16 cellular contexts compared by ENCODE assay signal in genomic region chr10:118965096-118965495, GRCh38.
DNase-seq lines count a peak whose midpoint lies in the region; ATAC-seq, FAIRE-seq and TF ChIP-seq lines count a peak whose summit lies in the region.
"Had no signal": no experiment of that assay in that cellular context is flagged by ENCODE, and none has a peak within 500 bp of the region (broad histone marks: within the 10 kb centered on the region; RNA-seq: fewer than 3 reads in every experiment).

No MANE protein-coding gene starts in this region.

- POLR2A ChIA-PET in A549 (lab: Yijun Ruan, JAX): no interaction called here
- POLR2A ChIA-PET in naive thymus-derived CD4-positive, alpha-beta T cell (lab: Charles Lee): no interaction called here

- no peak overlapping the region for H2AK5ac ChIP-seq in neuronal stem cell (ENCODE audit: low read depth, low read length)

- peak overlapping the region; percentile 40; the same call in 2 of the 3 replicates for H3K4me2 ChIP-seq in A549
- H3K4me2 ChIP-seq in neuronal stem cell (ENCODE audit: insufficient read depth, low read length, poor library complexity, severe bottlenecking): no peak overlapping the region
- H3K4me2 ChIP-seq in Karpas-422 (ENCODE audit: low read depth, low read length, poor library complexity, severe bottlenecking): no peak overlapping the region
- H3K4me2 ChIP-seq: BLaER1 treated with 17β-estradiol and CSF1 and Interleukin-3, amounts not matched to agents 10 nM and 100 nM; GM23338 had no signal

- peaks cover 10% of the 10 kb centered on the region for H3K27me3 Mint-ChIP-seq in glutamatergic neuron (ENCODE audit: unreplicated experiment)
- H3K27me3 Mint-ChIP-seq in naive thymus-derived CD4-positive, alpha-beta T cell: peaks cover 3 to 23% (median 13%) of the 10 kb centered on the region in 5 donors

- no peak overlapping the region for H3K14ac ChIP-seq in neuronal stem cell (ENCODE audit: low read length)

- H3K4me3 ChIP-seq in A549 (no peak overlapping the region), WERI-Rb-1 (ENCODE audit: low read depth, low read length) (no peak overlapping the region), neuronal stem cell (ENCODE audit: low read length in 2 of 2) (no peak overlapping the region), aorta (ENCODE audit: low read length in 2 of 2) (no peak overlapping the region), Karpas-422 (ENCODE audit: low read length) (no peak overlapping the region)
- H3K4me3 ChIP-seq in naive thymus-derived CD4-positive, alpha-beta T cell (ENCODE audit: low read length): no peak overlapping the region
- H3K4me3 ChIP-seq: BLaER1 treated with 17β-estradiol and CSF1 and Interleukin-3, amounts not matched to agents 10 nM and 100 nM; GM12878; GM23338 had no signal

- H4K8ac ChIP-seq in neuronal stem cell (ENCODE audit: low read depth, low read length): no peak overlapping the region

- CTCF ChIA-PET in A549 (lab: Yijun Ruan, JAX): interaction anchor here (0.8 kb wide), 1 partner anchor 9 kb away, joined by 3 read pairs; no protein-coding TSS in a partner anchor
- CTCF ChIA-PET in naive thymus-derived CD4-positive, alpha-beta T cell (lab: Charles Lee): no interaction called here

- no peak overlapping the region for H2BK12ac ChIP-seq in neuronal stem cell (ENCODE audit: low read length)

- no peak for TF ChIP-seq POLR2A in A549 (IDR thresholded peaks at IDR 0.05; ENCODE audit: low read length)

- TF ChIP-seq EP300 in A549 (IDR thresholded peaks at IDR 0.05): no peak

- H3K9me3 Mint-ChIP-seq in glutamatergic neuron (ENCODE audit: unreplicated experiment): peaks cover 4% of the 10 kb centered on the region
- H3K9me3 Mint-ChIP-seq in naive thymus-derived CD4-positive, alpha-beta T cell: peaks cover 0 to 2% (median 0%) of the 10 kb centered on the region in 11 donors
- H3K9me3 Mint-ChIP-seq: CD4-positive, CD25-positive, alpha-beta regulatory T cell; GM23338 had no signal

- peak overlapping the region; percentile 43 for H3K27ac Mint-ChIP-seq in glutamatergic neuron (ENCODE audit: unreplicated experiment)
- no peak overlapping the region for H3K27ac Mint-ChIP-seq in naive thymus-derived CD4-positive, alpha-beta T cell
- H3K27ac Mint-ChIP-seq: CD4-positive, CD25-positive, alpha-beta regulatory T cell; IgD-negative memory B cell had no signal

- H3K9ac ChIP-seq in neuronal stem cell (ENCODE audit: low read depth, low read length, poor library complexity) (no peak overlapping the region), Karpas-422 (ENCODE audit: low read length) (no peak overlapping the region)
- H3K9ac ChIP-seq: BLaER1 treated with 17β-estradiol and CSF1 and Interleukin-3, amounts not matched to agents 10 nM and 100 nM had no signal

- H4K91ac ChIP-seq in neuronal stem cell (ENCODE audit: low read depth, low read length, poor library complexity): no peak overlapping the region

- TF ChIP-seq CTCF in A549 (IDR thresholded peaks at IDR 0.05): no peak
- no peak for TF ChIP-seq CTCF in WERI-Rb-1 (IDR thresholded peaks at IDR 0.05; ENCODE audit: low read depth, low read length)
- no peak for TF ChIP-seq CTCF in glutamatergic neuron (IDR thresholded peaks at IDR 0.05; ENCODE audit: partially characterized antibody, unreplicated experiment)

- no peaks in the 10 kb centered on the region for H3K79me1 ChIP-seq in neuronal stem cell (ENCODE audit: low read depth, low read length)

- intact Hi-C loops in aorta (cut with DNase I): no loop called here
- intact Hi-C loops in naive thymus-derived CD4-positive, alpha-beta T cell (cut with micrococcal nuclease): no loop called here

- peaks cover 31% of the 10 kb centered on the region for H3K4me1 Mint-ChIP-seq in glutamatergic neuron (ENCODE audit: low read depth, unreplicated experiment)
- H3K4me1 Mint-ChIP-seq in naive thymus-derived CD4-positive, alpha-beta T cell: peaks cover 0 to 1% (median 0%) of the 10 kb centered on the region in 7 donors
- H3K4me1 Mint-ChIP-seq: CD4-positive, CD25-positive, alpha-beta regulatory T cell; IgD-negative memory B cell had no signal

- no peak for FAIRE-seq in A549 (lab: Jason Lieb, UNC)
- FAIRE-seq: GM12878, GM18507 had no signal

- H3K9me2 ChIP-seq in Karpas-422 (replicated peaks; ENCODE audit: insufficient read depth, low read length): no peaks in the 10 kb centered on the region

- peak overlapping the region; percentile 45 for H2BK5ac ChIP-seq in neuronal stem cell (ENCODE audit: low read length)

- no peak overlapping the region for H2BK15ac ChIP-seq in neuronal stem cell (ENCODE audit: low read length)

- H2AFZ ChIP-seq in neuronal stem cell (ENCODE audit: low read length): no peak overlapping the region
- H2AFZ ChIP-seq in Karpas-422 (ENCODE audit: low read length): no peak overlapping the region
- H2AFZ ChIP-seq: GM23338 had no signal

- no peak overlapping the region for H3K4me3 Mint-ChIP-seq in glutamatergic neuron (ENCODE audit: unreplicated experiment)
- H3K4me3 Mint-ChIP-seq in naive thymus-derived CD4-positive, alpha-beta T cell: no peak overlapping the region
- H3K4me3 Mint-ChIP-seq: CD4-positive, CD25-positive, alpha-beta regulatory T cell; GM23338; IgD-negative memory B cell had no signal

- TF ChIP-seq RAD21 in A549 (conservative IDR thresholded peaks at IDR 0.05 in 1 of 2, IDR thresholded peaks at IDR 0.05 in 1 of 2): no peak

- H2BK120ac ChIP-seq in neuronal stem cell (ENCODE audit: low read depth, low read length): no peak overlapping the region

- H3K4me1 ChIP-seq in A549 (peaks cover 25% of the 10 kb centered on the region), neuronal stem cell (ENCODE audit: control insufficient read depth in 2 of 2, insufficient read depth in 1 of 2, low read depth in 1 of 2, low read length in 2 of 2) (peaks cover 0 to 10% of the 10 kb centered on the region in 2 donors), aorta (ENCODE audit: control insufficient read depth in 1 of 2, insufficient read depth in 2 of 2, low read length in 2 of 2) (no peaks in the 10 kb centered on the region), Karpas-422 (ENCODE audit: low read length) (peaks cover 13% of the 10 kb centered on the region)
- H3K4me1 ChIP-seq in naive thymus-derived CD4-positive, alpha-beta T cell (ENCODE audit: control insufficient read depth in 2 of 2, insufficient read depth in 2 of 2, low read length in 2 of 2): no peaks in the 10 kb centered on the region

- no peaks in the 10 kb centered on the region for H4K20me1 ChIP-seq in Karpas-422 (ENCODE audit: insufficient read depth, low read depth, low read length)
- H4K20me1 ChIP-seq: BLaER1 treated with 17β-estradiol and CSF1 and Interleukin-3, amounts not matched to agents 10 nM and 100 nM had no signal

- no peak overlapping the region for H3K23ac ChIP-seq in neuronal stem cell (ENCODE audit: low read depth, low read length, poor library complexity)

- ATAC-seq in A549 (peak in 1 of 2 experiments; percentile 12; a peak in 2 of 6 replicates), aorta (ENCODE audit: low FRiP score) (no peak)
- no peak for ATAC-seq in naive thymus-derived CD4-positive, alpha-beta T cell
- ATAC-seq: GM12878, GM23338 had no signal

- H3K27ac ChIP-seq in A549 (peak overlapping the region; percentile 22 to 40; a peak in 3 of 6 replicates), WERI-Rb-1 (peak overlapping the region; percentile 78), neuronal stem cell (replicated peaks; ENCODE audit: low read length) (no peak overlapping the region), aorta (ENCODE audit: low read depth in 1 of 2, low read length in 2 of 2) (no peak overlapping the region), Karpas-422 (ENCODE audit: low read length) (no peak overlapping the region)
- no peak overlapping the region for H3K27ac ChIP-seq in naive thymus-derived CD4-positive, alpha-beta T cell (ENCODE audit: low read depth, low read length)
- H3K27ac ChIP-seq: BLaER1 treated with 17β-estradiol and CSF1 and Interleukin-3, amounts not matched to agents 10 nM and 100 nM had no signal

- H3K27me3 ChIP-seq in WERI-Rb-1 (ENCODE audit: insufficient read depth, low read depth, severe bottlenecking): no peaks in the 10 kb centered on the region
- H3K27me3 ChIP-seq in neuronal stem cell (ENCODE audit: control insufficient read depth in 3 of 3, insufficient read depth in 3 of 3, low read depth in 1 of 3, low read length in 3 of 3): peaks cover 0 to 10% (median 0%) of the 10 kb centered on the region in 3 experiments
- H3K27me3 ChIP-seq in aorta (ENCODE audit: control insufficient read depth in 1 of 2, insufficient read depth in 2 of 2, low read length in 1 of 2): no peaks in the 10 kb centered on the region
- H3K27me3 ChIP-seq in naive thymus-derived CD4-positive, alpha-beta T cell (ENCODE audit: control insufficient read depth in 2 of 2, insufficient read depth in 2 of 2, low read length in 2 of 2): peaks cover 0 to 3% of the 10 kb centered on the region in 2 donors
- H3K27me3 ChIP-seq in Karpas-422 (ENCODE audit: low read length): no peaks in the 10 kb centered on the region
- H3K27me3 ChIP-seq: BLaER1 treated with 17β-estradiol and CSF1 and Interleukin-3, amounts not matched to agents 10 nM and 100 nM had no signal

- H3K79me2 ChIP-seq in Karpas-422 (ENCODE audit: low read length): no peaks in the 10 kb centered on the region

- DNase-seq in A549 (ENCODE audit: low read depth in 1 of 2, low spot score in 1 of 2): no peak
- DNase-seq in WERI-Rb-1: no peak
- no peak for DNase-seq in glutamatergic neuron
- DNase-seq in neuronal stem cell (ENCODE audit: low spot score): no peak
- no peak for DNase-seq in aorta
- no peak for DNase-seq in naive thymus-derived CD4-positive, alpha-beta T cell
- DNase-seq in Karpas-422: no peak
- DNase-seq: 8988T; ACHN; CD4-positive, CD25-positive, alpha-beta regulatory T cell; H7 had no signal

- no peak overlapping the region for H3K4ac ChIP-seq in neuronal stem cell (ENCODE audit: low read length)

- no peaks in the 10 kb centered on the region for H3K9me3 ChIP-seq in A549
- no peaks in the 10 kb centered on the region for H3K9me3 ChIP-seq in WERI-Rb-1 (ENCODE audit: severe bottlenecking)
- H3K9me3 ChIP-seq in neuronal stem cell (replicated peaks in 1 of 2; ENCODE audit: control insufficient read depth in 2 of 2, insufficient read depth in 1 of 2, low read depth in 1 of 2, low read length in 2 of 2): no peaks in the 10 kb centered on the region
- no peaks in the 10 kb centered on the region for H3K9me3 ChIP-seq in aorta (ENCODE audit: control insufficient read depth, low read length)
- H3K9me3 ChIP-seq in naive thymus-derived CD4-positive, alpha-beta T cell (ENCODE audit: control insufficient read depth in 2 of 3, low read length in 3 of 3): no peaks in the 10 kb centered on the region
- no peaks in the 10 kb centered on the region for H3K9me3 ChIP-seq in Karpas-422 (ENCODE audit: low read length)
- H3K9me3 ChIP-seq: BLaER1 treated with 17β-estradiol and CSF1 and Interleukin-3, amounts not matched to agents 10 nM and 100 nM had no signal

- peaks cover 8% of the 10 kb centered on the region for H3K36me3 Mint-ChIP-seq in glutamatergic neuron (ENCODE audit: unreplicated experiment)
- H3K36me3 Mint-ChIP-seq in naive thymus-derived CD4-positive, alpha-beta T cell: no peaks in the 10 kb centered on the region
- H3K36me3 Mint-ChIP-seq: CD4-positive, CD25-positive, alpha-beta regulatory T cell; IgD-negative memory B cell had no signal

- H3K36me3 ChIP-seq in WERI-Rb-1 (no peaks in the 10 kb centered on the region), neuronal stem cell (replicated peaks in 1 of 2; ENCODE audit: control insufficient read depth in 2 of 2, insufficient read depth in 2 of 2, low read length in 2 of 2) (no peaks in the 10 kb centered on the region), aorta (ENCODE audit: control insufficient read depth in 1 of 2, insufficient read depth in 2 of 2, low read length in 1 of 2) (no peaks in the 10 kb centered on the region), Karpas-422 (ENCODE audit: insufficient read depth, low read length) (no peaks in the 10 kb centered on the region)
- no peaks in the 10 kb centered on the region for H3K36me3 ChIP-seq in naive thymus-derived CD4-positive, alpha-beta T cell (ENCODE audit: control insufficient read depth in 2 of 3, insufficient read depth in 3 of 3, low read length in 3 of 3)
- H3K36me3 ChIP-seq: BLaER1 treated with 17β-estradiol and CSF1 and Interleukin-3, amounts not matched to agents 10 nM and 100 nM had no signal

- 76% methylated on average over 2 of the region's 2 CpGs for WGBS in A549 (ENCODE audit: missing lambda C conversion rate)
- no CpG with 5 or more reads among the region's 2 CpGs for WGBS in neuronal stem cell (ENCODE audit: extremely low coverage in 2 of 2, insufficient read length in 2 of 2, insufficient replicate concordance in 1 of 2), 2 donors
- 94 to 96% methylated on average over 2 of the region's 2 CpGs for WGBS in aorta, 2 donors

- H3K18ac ChIP-seq in neuronal stem cell (ENCODE audit: low read length): no peak overlapping the region

Comparison
In these comparisons a context has a peak if more than half of its experiments do, and no peak if none do; other contexts are left out.
1. H3K27ac ChIP-seq: peak in A549 (2 of 2) and WERI-Rb-1 (single experiment); none in neuronal stem cell (single experiment), aorta (0 of 2), naive thymus-derived CD4-positive, alpha-beta T cell (single experiment) and Karpas-422 (single experiment).